1 cellular context compared by ENCODE assay signal in genomic region chr5:112165399-112165798, GRCh38.
TF ChIP-seq lines count a peak whose summit lies in the region.

No MANE protein-coding gene starts in this region.

TF ChIP-seq in IMR-90, 13 proteins besides CTCF, POLR2A, EP300 and RAD21 (continued from another document):
- TF ChIP-seq MAZ (IDR thresholded peaks at IDR 0.05; ENCODE audit: borderline replicate concordance, low read depth, low read length) = no peak
- TF ChIP-seq FOS (IDR thresholded peaks at IDR 0.05; ENCODE audit: low read depth, low read length) = no peak
- no peak for TF ChIP-seq BHLHE40 (IDR thresholded peaks at IDR 0.05; ENCODE audit: low read depth, low read length)
- TF ChIP-seq NFE2L2 (IDR thresholded peaks at IDR 0.05; ENCODE audit: low read depth, low read length) = no peak
- no peak for TF ChIP-seq MAFK (IDR thresholded peaks at IDR 0.05; ENCODE audit: low read depth, low read length)
- TF ChIP-seq ELK1 (IDR thresholded peaks at IDR 0.05; ENCODE audit: borderline replicate concordance, low read depth, low read length) = no peak
